ENCODE assay signal across 21 cellular contexts in the genomic region with DNA sequence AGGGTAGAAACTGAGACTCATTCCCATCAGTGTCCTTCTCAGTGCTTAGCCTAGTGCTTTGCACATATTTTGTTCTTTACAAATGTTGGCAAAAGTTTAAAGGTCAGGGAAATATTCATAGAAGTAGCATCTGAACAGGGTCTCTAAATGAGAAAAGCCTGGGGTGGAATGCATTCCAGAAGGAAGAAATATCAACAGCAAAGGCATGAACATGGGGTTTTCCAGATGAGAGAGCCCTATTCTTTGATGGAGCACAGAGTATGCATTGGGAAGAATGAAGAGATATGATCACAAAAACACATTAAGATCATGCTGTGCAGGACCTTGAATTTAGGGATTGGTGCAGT.
"Had no signal": no experiment of that assay in that cellular context is flagged by ENCODE, and none has a peak within 500 bp of the region (broad histone marks: within the 10 kb centered on the region; RNA-seq: fewer than 3 reads in every experiment).

No MANE protein-coding gene starts in this region.

- H3K27ac ChIP-seq: psoas muscle, right lobe of liver, tibial artery, upper lobe of left lung, vagina had no signal

- H3K36me3 ChIP-seq: right lobe of liver, spleen, tibial artery, upper lobe of left lung, vagina had no signal

- H3K4me3 ChIP-seq: lung, psoas muscle, right lobe of liver, spleen, tibial artery, upper lobe of left lung, vagina had no signal

- H3K27me3 ChIP-seq: right lobe of liver, spleen, tibial artery, upper lobe of left lung, vagina had no signal

- DNase-seq: dermis blood vessel endothelial cell; foreskin melanocyte; head of caudate nucleus; hippocampal formation; left colon; left ventricle myocardium superior; mesendoderm; naive B cell; occipital lobe; psoas muscle; retina; right lobe of liver; spleen; stimulated activated CD4-positive, alpha-beta T cell treated with anti-CD3 and anti-CD28 coated beads, Interleukin-15, amount 100 ng/mL, for 24 hours; stimulated activated CD4-positive, alpha-beta T cell treated with anti-CD3 and anti-CD28 coated beads, Interleukin-1b, Interleukin-23, amount 100 ng/mL, for 48 hours; stimulated activated CD4-positive, alpha-beta T cell treated with anti-CD3 and anti-CD28 coated beads, Interleukin-4, amount 100 ng/mL, for 24 hours; tibial artery; upper lobe of left lung had no signal

- ATAC-seq: psoas muscle; right lobe of liver; stimulated activated memory B cell treated with anti-CD40 and anti-IgM and Interleukin-4, amounts not matched to agents 10 μg/mL and 1 μg/mL and 100 μg/mL, for 72 hours had no signal

- H3K9me3 ChIP-seq: psoas muscle, right lobe of liver, spleen, tibial artery, upper lobe of left lung, vagina had no signal

- H3K4me1 ChIP-seq: right lobe of liver, upper lobe of left lung had no signal
